Comparison of ENCODE assay signal across 1 cellular context in genomic region chr11:64371201-64371600, GRCh38.
TF ChIP-seq lines count a peak whose summit lies in the region.

No MANE protein-coding gene starts in this region.

TF ChIP-seq in H1, 55 proteins besides CTCF, POLR2A, EP300 and RAD21:
- TF ChIP-seq HDAC2 (IDR thresholded peaks at IDR 0.05; ENCODE audit: borderline replicate concordance in 1 of 2, low read depth in 2 of 2, low read length in 2 of 2) (no peak), ATF3 (IDR thresholded peaks at IDR 0.05; ENCODE audit: insufficient read depth, low read depth, low read length) (no peak), ATF2 (IDR thresholded peaks at IDR 0.05; ENCODE audit: low read length) (no peak), SIX5 (IDR thresholded peaks at IDR 0.05; ENCODE audit: low read depth, low read length) (no peak), BCL11A (IDR thresholded peaks at IDR 0.05; ENCODE audit: low read depth in 2 of 2, low read length in 2 of 2) (no peak), SAP30 (IDR thresholded peaks at IDR 0.05; ENCODE audit: insufficient read depth, insufficient replicate concordance, low read length) (no peak), SRF (IDR thresholded peaks at IDR 0.05; ENCODE audit: low read depth, low read length) (no peak), TCF12 (IDR thresholded peaks at IDR 0.05; ENCODE audit: low read depth, low read length) (no peak), YY1 (IDR thresholded peaks at IDR 0.05; ENCODE audit: low read depth, low read length) (no peak), KDM1A (IDR thresholded peaks at IDR 0.05; ENCODE audit: borderline replicate concordance, low read length) (no peak), CHD1 (IDR thresholded peaks at IDR 0.05; ENCODE audit: low read depth, low read length) (no peak), PHF8 (conservative IDR thresholded peaks at IDR 0.05; ENCODE audit: low read depth, low read length) (no peak), FOSL1 (IDR thresholded peaks at IDR 0.05; ENCODE audit: insufficient read depth, low read depth, low read length) (no peak), GTF2F1 (IDR thresholded peaks at IDR 0.05; ENCODE audit: borderline replicate concordance, low read depth, low read length) (no peak), MAX (IDR thresholded peaks at IDR 0.05) (no peak), USF2 (IDR thresholded peaks at IDR 0.05; ENCODE audit: low read length) (no peak), EGR1 (IDR thresholded peaks at IDR 0.05; ENCODE audit: borderline replicate concordance, low read depth, low read length) (no peak), SUZ12 (IDR thresholded peaks at IDR 0.05; ENCODE audit: low read length) (no peak), CHD7 (IDR thresholded peaks at IDR 0.05; ENCODE audit: insufficient replicate concordance, low read length) (no peak), ZNF274 (IDR thresholded peaks at IDR 0.05; ENCODE audit: borderline replicate concordance, extremely low read depth, low read length) (no peak)
